Comparison of ENCODE assay signal across 15 cellular contexts in the genomic region with DNA sequence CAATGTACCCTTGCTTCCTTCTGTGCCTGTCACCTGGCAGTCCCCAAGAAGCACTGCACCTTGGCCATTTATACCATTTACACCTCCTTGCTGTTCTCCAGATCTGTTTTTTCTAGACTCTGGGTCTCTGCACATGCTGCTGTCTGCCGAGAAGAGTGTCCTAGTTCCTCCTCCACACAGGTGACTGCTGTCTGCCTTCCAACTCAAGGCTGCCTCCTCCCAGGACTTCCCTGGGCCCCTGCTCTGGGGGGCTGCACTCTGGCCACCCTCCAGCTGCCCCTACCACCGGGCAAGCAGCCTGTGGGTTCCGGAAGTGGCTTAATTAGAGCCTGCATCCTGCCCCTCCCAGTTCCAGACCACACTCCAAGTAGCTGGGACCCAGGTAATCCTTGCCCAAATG. TPM values are rescaled to one million over a fixed set of nuclear protein-coding genes. Genes with fewer than 3 reads are reported as not detected.
A peak's percentile ranks its signal among the peaks of the same experiment; 100 is the strongest.
DNase-seq lines count a peak whose midpoint lies in the region; ATAC-seq, FAIRE-seq and TF ChIP-seq lines count a peak whose summit lies in the region.
"Had no signal": no experiment of that assay in that cellular context is flagged by ENCODE, and none has a peak within 500 bp of the region (broad histone marks: within the 10 kb centered on the region; RNA-seq: fewer than 3 reads in every experiment).

No MANE protein-coding gene starts in this region.

- peak overlapping the region; percentile 19 for H3K27ac Mint-ChIP-seq in activated naive CD4-positive, alpha-beta T cell treated with anti-CD3 and anti-CD28 coated beads, Interleukin-2, amount 50 U/mL, for 24 hours
- H3K27ac Mint-ChIP-seq in activated B cell treated with CpG ODN at 0.5 μM for 24 hours (peak overlapping the region; percentile 82), immature natural killer cell (peak overlapping the region; percentile 89 to 98 (median 96))

- no peaks in the 10 kb centered on the region for H3K27me3 Mint-ChIP-seq in activated naive CD4-positive, alpha-beta T cell treated with anti-CD3 and anti-CD28 coated beads, Interleukin-2, amount 50 U/mL, for 24 hours
- H3K27me3 Mint-ChIP-seq in activated B cell treated with CpG ODN at 0.5 μM for 24 hours (no peaks in the 10 kb centered on the region), immature natural killer cell (ENCODE audit: low read depth in 3 of 3) (peaks cover 9 to 29% (median 14%) of the 10 kb centered on the region in 3 donors)

- no peak for TF ChIP-seq CTCF in activated B cell treated with CpG ODN at 0.5 μM for 24 hours (IDR thresholded peaks at IDR 0.05)

- ATAC-seq in activated B cell treated with CpG ODN at 0.5 μM for 24 hours (ENCODE audit: low read depth): no peak
- ATAC-seq in HG02642 (IDR thresholded peaks at IDR 0.05; ENCODE audit: poor library complexity, unreplicated experiment): no peak
- no peak for ATAC-seq in GM19455 (IDR thresholded peaks at IDR 0.05; ENCODE audit: unreplicated experiment)
- ATAC-seq: left lung had no signal

- H3K4me3 Mint-ChIP-seq in activated naive CD4-positive, alpha-beta T cell treated with anti-CD3 and anti-CD28 coated beads, Interleukin-2, amount 50 U/mL, for 24 hours: peak overlapping the region; percentile 41
- H3K4me3 Mint-ChIP-seq in activated B cell treated with CpG ODN at 0.5 μM for 24 hours (no peak overlapping the region), immature natural killer cell (peak overlapping the region; percentile 67 to 84 (median 79))

- CTCF ChIA-PET in activated B cell treated with CpG ODN at 0.5 μM for 24 hours (lab: Charles Lee): interaction anchor here (1.3 kb wide), 1 partner anchor 30 kb away, joined by 3 read pairs; no protein-coding TSS in a partner anchor

- H3K4me1 Mint-ChIP-seq in activated naive CD4-positive, alpha-beta T cell treated with anti-CD3 and anti-CD28 coated beads, Interleukin-2, amount 50 U/mL, for 24 hours: peaks cover 83% of the 10 kb centered on the region
- peaks cover 73% of the 10 kb centered on the region for H3K4me1 Mint-ChIP-seq in activated B cell treated with CpG ODN at 0.5 μM for 24 hours
- H3K4me1 Mint-ChIP-seq in immature natural killer cell: peaks cover 85 to 90% of the 10 kb centered on the region in 2 donors

- DNase-seq in activated naive CD4-positive, alpha-beta T cell (lab: John Stamatoyannopoulos, UW): no peak
- DNase-seq in activated B cell treated with CpG ODN at 0.5 μM for 24 hours (no peak), immature natural killer cell (no peak), HTR-8/SVneo (ENCODE audit: insufficient read length, low spot score) (no peak), retina (no peak)
- DNase-seq: activated CD8-positive, alpha-beta memory T cell treated with anti-CD3 and anti-CD28 coated beads, Interleukin-2, amount 50 U/mL, for 4 hours; anterior cingulate cortex; DMS153; left lung; NCI-H1105 treated with DMSO at 0.1 percent for 48 hours; stimulated activated naive CD4-positive, alpha-beta T cell treated with Interleukin-2 at 50 U/mL for 16 hours had no signal

- intact Hi-C loops in activated B cell treated with CpG ODN at 0.5 μM for 24 hours (cut with micrococcal nuclease): no loop called here

- FAIRE-seq in HTR-8/SVneo (lab: Jason Lieb, UNC): no peak
- FAIRE-seq: frontal cortex had no signal

- H3K9me3 Mint-ChIP-seq in activated naive CD4-positive, alpha-beta T cell treated with anti-CD3 and anti-CD28 coated beads, Interleukin-2, amount 50 U/mL, for 24 hours: no peaks in the 10 kb centered on the region
- H3K9me3 Mint-ChIP-seq in activated B cell treated with CpG ODN at 0.5 μM for 24 hours (no peaks in the 10 kb centered on the region), immature natural killer cell (no peaks in the 10 kb centered on the region)

- POLR2A ChIA-PET in activated B cell treated with CpG ODN at 0.5 μM for 24 hours (lab: Charles Lee): interaction anchor here (0.6 to 11.3 kb wide), 6 partner anchors 9 to 156 kb away, joined by 3 to 295 read pairs (median 4); a partner anchor contains a TSS

- peaks cover 7% of the 10 kb centered on the region for H3K36me3 Mint-ChIP-seq in activated naive CD4-positive, alpha-beta T cell treated with anti-CD3 and anti-CD28 coated beads, Interleukin-2, amount 50 U/mL, for 24 hours
- H3K36me3 Mint-ChIP-seq in activated B cell treated with CpG ODN at 0.5 μM for 24 hours (ENCODE audit: low read depth): peaks cover 61% of the 10 kb centered on the region
- peaks cover 5 to 17% (median 14%) of the 10 kb centered on the region in 3 donors for H3K36me3 Mint-ChIP-seq in immature natural killer cell

RNA-seq across cellular contexts. Expression of a gene that starts 5.7 kb away (rescaled TPM):
- 404 and 421 TPM in 2 replicates for total RNA-seq in activated B cell treated with CpG ODN at 0.5 μM for 24 hours
- 100 to 1,000 TPM; 273 to 573 (median 404) TPM for polyA plus RNA-seq in immature natural killer cell

RNA-seq across cellular contexts. Expression of a gene that starts 35.9 kb away (rescaled TPM):
- total RNA-seq in activated B cell treated with CpG ODN at 0.5 μM for 24 hours: 72.5 and 80.2 TPM in 2 replicates
- polyA plus RNA-seq in immature natural killer cell: 10 to 100 TPM; 22.3 to 34.9 (median 33.0) TPM

Comparison
In these comparisons a context has a peak if more than half of its experiments do, and no peak if none do; other contexts are left out.
1. H3K27ac Mint-ChIP-seq: peak in every context shown above with its lines; median percentile 96 in immature natural killer cell; 82 in activated B cell treated with CpG ODN at 0.5 μM for 24 hours; 19 in activated naive CD4-positive, alpha-beta T cell treated with anti-CD3 and anti-CD28 coated beads, Interleukin-2, amount 50 U/mL, for 24 hours.